ENCODE assay signal across 20 cellular contexts in the genomic region with DNA sequence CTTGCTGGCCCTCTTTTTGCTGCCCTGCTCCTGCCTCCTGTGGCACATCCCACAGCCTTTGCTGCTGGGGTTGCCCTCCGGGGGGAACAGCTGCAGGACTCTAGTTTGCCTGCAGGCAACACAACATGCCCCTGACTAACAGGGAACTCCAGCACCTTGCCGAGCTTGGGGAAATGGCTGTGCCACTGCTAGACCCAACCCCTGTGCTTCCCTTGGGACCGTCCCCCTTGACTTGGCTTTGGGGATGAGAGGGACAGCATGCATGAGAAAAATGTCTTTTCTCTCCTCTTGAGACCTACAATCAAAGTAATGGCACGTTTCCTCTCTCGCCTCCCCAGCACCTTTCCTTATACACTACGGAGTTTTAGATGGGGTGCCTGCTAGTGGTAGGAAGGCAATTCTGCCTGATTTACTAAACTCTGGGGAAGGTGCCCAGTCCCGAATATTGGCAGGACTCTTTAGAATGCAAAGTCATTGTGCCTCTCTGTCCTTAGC. TPM values are rescaled to one million over a fixed set of nuclear protein-coding genes. Genes with fewer than 3 reads are reported as not detected.
DNase-seq lines count a peak whose midpoint lies in the region; ATAC-seq and TF ChIP-seq lines count a peak whose summit lies in the region.
"Had no signal": no experiment of that assay in that cellular context is flagged by ENCODE, and none has a peak within 500 bp of the region (broad histone marks: within the 10 kb centered on the region; RNA-seq: fewer than 3 reads in every experiment).

No MANE protein-coding gene starts in this region.

- in situ Hi-C loops in brain microvascular endothelial cell (cut with HindIII; ENCODE audit: low pct_ligation_motif_present, low sequenced_read_pairs) = no loop called here

- peak; percentile 57 for TF ChIP-seq CTCF in H9 (conservative IDR thresholded peaks at IDR 0.05)
- peak; percentile 20 for TF ChIP-seq CTCF in brain microvascular endothelial cell (IDR thresholded peaks at IDR 0.05; ENCODE audit: low read depth, low read length, missing control alignments)
- TF ChIP-seq CTCF in osteoblast (IDR thresholded peaks at IDR 0.05; ENCODE audit: extremely low read depth, low read depth, low read length) = peak; percentile 33
- TF ChIP-seq CTCF in Peyer's patch (IDR thresholded peaks at IDR 0.05) = no peak

- H3K4me3 ChIP-seq in brain microvascular endothelial cell (ENCODE audit: low read depth, low read length) = no peak overlapping the region
- no peak overlapping the region for H3K4me3 ChIP-seq in osteoblast (ENCODE audit: insufficient read depth, low read length)
- no peak overlapping the region for H3K4me3 ChIP-seq in Peyer's patch
- H3K4me3 ChIP-seq: lung, transverse colon had no signal

- H2AK5ac ChIP-seq in H9 (ENCODE audit: insufficient read length, low read length) = no peak overlapping the region

- no peak overlapping the region for H3K4ac ChIP-seq in H9 (ENCODE audit: low read depth, low read length)

- H2BK12ac ChIP-seq in H9 (ENCODE audit: insufficient read length, low read depth, low read length) = no peak overlapping the region

- no peaks in the 10 kb centered on the region for H3K79me1 ChIP-seq in H9 (ENCODE audit: insufficient read depth, low read depth, low read length, poor library complexity, severe bottlenecking)

- no peak overlapping the region for H4K91ac ChIP-seq in H9 (ENCODE audit: insufficient read length, low read depth, low read length)

- no peaks in the 10 kb centered on the region for H3K9me3 Mint-ChIP-seq in H9
- H3K9me3 Mint-ChIP-seq: central memory CD8-positive, alpha-beta T cell; T-helper 2 cell treated with Interferon-gamma antibody and Interleukin-4, amounts not matched to agents 5 μg/mL and 100 μg/mL, for 36 hours had no signal

- no peak overlapping the region for H4K5ac ChIP-seq in H9 (ENCODE audit: insufficient read length, low read depth, low read length)

- no peak overlapping the region; the same call in 1 of the 2 replicates for H3K14ac ChIP-seq in H9 (ENCODE audit: insufficient read depth, low read length)

- no peak overlapping the region for H3K9ac ChIP-seq in H9 (ENCODE audit: extremely low read depth, insufficient read length, low read length)

- WGBS in H9 (ENCODE audit: extremely low coverage, insufficient read length, low lambda C conversion rate) = no CpG with 5 or more reads among the region's 7 CpGs

- H4K20me1 ChIP-seq in H9 (ENCODE audit: control insufficient read depth, insufficient read depth, insufficient read length) = no peaks in the 10 kb centered on the region
- H4K20me1 ChIP-seq in osteoblast (ENCODE audit: insufficient read depth, low read length) = no peaks in the 10 kb centered on the region

- peak; percentile 92 for ATAC-seq in left ventricle myocardium superior
- ATAC-seq: activated naive CD4-positive, alpha-beta T cell treated with anti-CD3 and anti-CD28 coated beads, Interleukin-2, amount 50 U/mL, for 72 hours had no signal

- no peaks in the 10 kb centered on the region for H3K23me2 ChIP-seq in H9 (ENCODE audit: insufficient read length, low read depth, low read length, poor library complexity, severe bottlenecking)

- H3K36me3 ChIP-seq in brain microvascular endothelial cell (replicated peaks) (no peaks in the 10 kb centered on the region), osteoblast (ENCODE audit: insufficient read depth, low read length) (no peaks in the 10 kb centered on the region), Peyer's patch (no peaks in the 10 kb centered on the region)
- H3K36me3 ChIP-seq: BE2C, transverse colon had no signal

- no peaks in the 10 kb centered on the region for H3K79me2 ChIP-seq in H9 (ENCODE audit: insufficient read depth, low read length)
- H3K79me2 ChIP-seq in osteoblast (ENCODE audit: insufficient read depth, low read length) = no peaks in the 10 kb centered on the region

- no peak overlapping the region for H3K27ac ChIP-seq in H9 (ENCODE audit: insufficient read length, low read depth, low read length)
- no peak overlapping the region for H3K27ac ChIP-seq in brain microvascular endothelial cell
- no peak overlapping the region for H3K27ac ChIP-seq in osteoblast (ENCODE audit: low read depth, low read length)
- H3K27ac ChIP-seq in Peyer's patch = no peak overlapping the region
- H3K27ac ChIP-seq: transverse colon had no signal

- DNase-seq in H9 (peak; percentile 78), brain microvascular endothelial cell (no peak), left ventricle myocardium superior (no peak), osteoblast (ENCODE audit: insufficient read length, low spot score, missing footprints) (no peak), Peyer's patch (no peak), Kasumi-1 (lab: John Stamatoyannopoulos, UW) (no peak), NCI-H1694 (lab: John Stamatoyannopoulos, UW) (no peak), dedifferentiated amniotic fluid mesenchymal stem cell (ENCODE audit: extremely low spot score) (no peak)
- DNase-seq: activated CD4-positive, alpha-beta T cell treated with anti-CD3 and anti-CD28 coated beads, Interleukin-2, amount 10 ng/mL, durations not matched to agents 24 days and 14 days; activated T-cell treated with anti-CD3 and anti-CD28 coated beads for 4 hours; BE2C; DMS53; NCI-H1105; SIG-M5; stimulated activated CD4-positive, alpha-beta T cell treated with anti-CD3 and anti-CD28 coated beads, Interleukin-4, amount 100 ng/mL, for 24 hours; transverse colon had no signal

- peak overlapping the region; percentile 11 to 27; a peak in 1 of 5 replicates for H3K4me3 Mint-ChIP-seq in H9
- H3K4me3 Mint-ChIP-seq: activated CD4-positive, alpha-beta T cell treated with anti-CD3 and anti-CD28 coated beads, Interleukin-2, amount 10 ng/mL, durations not matched to agents 24 days and 14 days; central memory CD8-positive, alpha-beta T cell; T-helper 2 cell treated with Interferon-gamma antibody and Interleukin-4, amounts not matched to agents 5 μg/mL and 100 μg/mL, for 36 hours had no signal

- TF ChIP-seq POLR2A in Peyer's patch (IDR thresholded peaks at IDR 0.05) = no peak

- H3K27ac Mint-ChIP-seq in H9 = peak overlapping the region in 2 of 3 experiments; percentile 19 to 90; a peak in 2 of 7 replicates
- H3K27ac Mint-ChIP-seq: activated CD4-positive, alpha-beta T cell treated with anti-CD3 and anti-CD28 coated beads, Interleukin-2, amount 10 ng/mL, durations not matched to agents 24 days and 14 days; activated naive CD4-positive, alpha-beta T cell treated with anti-CD3 and anti-CD28 coated beads, Interleukin-2, amount 50 U/mL, for 72 hours; T-helper 2 cell treated with Interferon-gamma antibody and Interleukin-4, amounts not matched to agents 5 μg/mL and 100 μg/mL, for 36 hours had no signal

- H3K27me3 ChIP-seq in H9 (ENCODE audit: insufficient read depth, low read length) = no peaks in the 10 kb centered on the region
- H3K27me3 ChIP-seq in brain microvascular endothelial cell (replicated peaks) = no peaks in the 10 kb centered on the region
- no peaks in the 10 kb centered on the region for H3K27me3 ChIP-seq in osteoblast (ENCODE audit: insufficient read depth, low read length)
- H3K27me3 ChIP-seq in Peyer's patch = no peaks in the 10 kb centered on the region
- H3K27me3 ChIP-seq: BE2C, transverse colon had no signal

- H2AFZ ChIP-seq in H9 (ENCODE audit: low read length) = peak overlapping the region; percentile 98
- peak overlapping the region; percentile 36 for H2AFZ ChIP-seq in osteoblast (ENCODE audit: low read length)

- intact Hi-C loops in left ventricle myocardium superior (cut with micrococcal nuclease) = no loop called here

- H2BK120ac ChIP-seq in H9 (ENCODE audit: low read depth, low read length, poor library complexity, severe bottlenecking) = no peak overlapping the region

- H3K4me1 Mint-ChIP-seq in H9 = peaks cover 33 to 36% of the 10 kb centered on the region in 2 experiments

- peak overlapping the region; percentile 2 for H3K4me2 ChIP-seq in H9 (ENCODE audit: insufficient read depth, insufficient read length, low read length)
- peak overlapping the region; percentile 44 for H3K4me2 ChIP-seq in osteoblast (ENCODE audit: insufficient read depth, low read length)

- H3K56ac ChIP-seq in H9 (ENCODE audit: insufficient read length, low read depth, low read length) = no peak overlapping the region

- H3K18ac ChIP-seq in H9 (ENCODE audit: insufficient read length, low read depth, low read length) = peak overlapping the region; percentile 73

- no peaks in the 10 kb centered on the region for H3K27me3 Mint-ChIP-seq in H9 (ENCODE audit: low read depth)
- H3K27me3 Mint-ChIP-seq: central memory CD8-positive, alpha-beta T cell had no signal

- no peaks in the 10 kb centered on the region for H3K36me3 Mint-ChIP-seq in H9 (ENCODE audit: insufficient read depth in 1 of 3, low read depth in 3 of 3)
- H3K36me3 Mint-ChIP-seq: activated naive CD4-positive, alpha-beta T cell treated with anti-CD3 and anti-CD28 coated beads, Interleukin-2, amount 50 U/mL, for 72 hours had no signal

- H4K8ac ChIP-seq in H9 (replicated peaks; ENCODE audit: insufficient read length, low read depth, low read length) = no peak overlapping the region

- no peaks in the 10 kb centered on the region for H3K9me3 ChIP-seq in H9 (ENCODE audit: control insufficient read depth, low read depth, low read length)
- no peaks in the 10 kb centered on the region for H3K9me3 ChIP-seq in osteoblast (ENCODE audit: low read depth, low read length)
- H3K9me3 ChIP-seq in Peyer's patch = no peaks in the 10 kb centered on the region
- H3K9me3 ChIP-seq: BE2C, transverse colon had no signal

- H2BK15ac ChIP-seq in H9 (ENCODE audit: low read depth, low read length) = no peak overlapping the region

- H3K23ac ChIP-seq in H9 (ENCODE audit: insufficient read length, low read depth, low read length) = no peak overlapping the region

- no peak overlapping the region for H2BK20ac ChIP-seq in H9 (ENCODE audit: low read depth, low read length, poor library complexity, severe bottlenecking)

- H3T11ph ChIP-seq in H9 (ENCODE audit: low read length) = no peak overlapping the region

- no peak overlapping the region for H2BK5ac ChIP-seq in H9 (ENCODE audit: insufficient read length, low read length)

- H3K4me1 ChIP-seq in H9 (ENCODE audit: insufficient read depth, low read length) (peaks cover 4% of the 10 kb centered on the region; the same call in 1 of the 2 replicates), osteoblast (ENCODE audit: insufficient read depth, low read length) (no peaks in the 10 kb centered on the region), Peyer's patch (no peaks in the 10 kb centered on the region)
- H3K4me1 ChIP-seq: BE2C had no signal

RNA-seq across cellular contexts. Expression of gene VWA8, which starts 12.4 kb away (rescaled TPM):
- total RNA-seq in H9 (2021) (16.6 and 17.4 TPM in 2 replicates), left ventricle myocardium superior (45.0 TPM), osteoblast (21.4 and 23.0 TPM in 2 replicates), Peyer's patch (10 to 100 TPM; 27.7 to 47.7 (median 39.5) TPM)

Comparison
In these comparisons a context has a peak if more than half of its experiments do, and no peak if none do; other contexts are left out.
1. CTCF ChIP-seq: peak in H9 (single experiment), brain microvascular endothelial cell (single experiment) and osteoblast (single experiment); none in Peyer's patch (0 of 6).